ENCODE assay signal across 26 cellular contexts in the genomic region with DNA sequence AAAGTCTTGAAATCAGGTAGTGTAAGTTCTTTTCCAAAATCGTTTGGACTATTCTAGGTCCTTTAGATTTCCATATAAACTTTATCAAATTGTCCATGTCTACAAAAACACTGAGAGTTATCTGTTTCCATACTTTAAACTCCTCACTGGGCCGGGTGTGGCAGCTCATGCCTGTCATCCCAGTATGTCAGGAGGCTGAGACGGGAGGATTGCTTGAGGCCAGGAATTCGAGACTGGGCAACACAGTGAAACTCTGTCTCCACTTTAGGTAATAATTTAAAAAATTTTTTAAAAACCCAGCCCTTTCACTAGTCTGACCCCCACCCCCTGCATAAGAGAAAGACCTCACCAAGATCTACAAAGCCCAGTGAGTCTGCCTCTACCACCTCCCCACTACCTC. TPM values are rescaled to one million over a fixed set of nuclear protein-coding genes. Genes with fewer than 3 reads are reported as not detected.
"Had no signal": no experiment of that assay in that cellular context is flagged by ENCODE, and none has a peak within 500 bp of the region (broad histone marks: within the 10 kb centered on the region; RNA-seq: fewer than 3 reads in every experiment).

No MANE protein-coding gene starts in this region.

- H3K9me3 ChIP-seq: colonic mucosa, esophagus squamous epithelium, gastrocnemius medialis, lower lobe of right lung had no signal

- H3K4me1 ChIP-seq: colonic mucosa, esophagus squamous epithelium, gastrocnemius medialis, heart right ventricle, left lung, lower lobe of right lung had no signal

- H3K4me3 ChIP-seq: colonic mucosa, esophagus squamous epithelium, gastrocnemius medialis, heart right ventricle, left lung, lower lobe of right lung, mucosa of descending colon had no signal

- H3K27me3 ChIP-seq: colonic mucosa had no signal

- ATAC-seq: effector memory CD8-positive, alpha-beta T cell; esophagus mucosa; gastrocnemius medialis; heart right ventricle; left lung; left ventricle myocardium superior; lower lobe of right lung; mucosa of descending colon had no signal

- H3K27ac ChIP-seq: colonic mucosa, epithelial cell of prostate, esophagus squamous epithelium, gastrocnemius medialis, heart right ventricle, left lung, lower lobe of right lung had no signal

- H3K36me3 ChIP-seq: colonic mucosa had no signal

- DNase-seq: colonic mucosa; cortex of kidney; effector CD8-positive, alpha-beta T cell; effector memory CD8-positive, alpha-beta T cell; endodermal cell; erythroblast; esophagus squamous epithelium; foreskin fibroblast; foreskin melanocyte; gastrocnemius medialis; glutamatergic neuron; heart right ventricle; hippocampal formation; kidney; kidney glomerular epithelial cell; left lung; left ventricle myocardium superior; lower lobe of right lung; mesenchymal stem cell; mucosa of descending colon; naive B cell had no signal

RNA-seq across cellular contexts. Expression of a gene that starts 6.4 kb away (rescaled TPM):
- total RNA-seq: esophagus mucosa, gastrocnemius medialis, heart right ventricle, left lung, lower lobe of right lung, lung microvascular endothelial cell, mesenteric fat pad, myocyte had no signal
- polyA plus RNA-seq: heart right ventricle had no signal
